Comparison of ENCODE assay signal across 18 cellular contexts in genomic region chr22:20036119-20036518, GRCh38.
"Had no signal": no experiment of that assay in that cellular context is flagged by ENCODE, and none has a peak within 500 bp of the region (broad histone marks: within the 10 kb centered on the region; RNA-seq: fewer than 3 reads in every experiment).

No MANE protein-coding gene starts in this region.

- H3K36me3 Mint-ChIP-seq: natural killer cell had no signal

- H3K27ac ChIP-seq: esophagus squamous epithelium, prostate gland, right lobe of liver, transverse colon had no signal

- H3K27me3 Mint-ChIP-seq: activated CD4-positive, alpha-beta memory T cell treated with anti-CD3 and anti-CD28 coated beads for 36 hours; stimulated activated naive B cell treated with anti-CD40 and anti-IgM and Interleukin-4, amounts not matched to agents 10 μg/mL and 1 μg/mL and 100 μg/mL, for 72 hours had no signal

- FAIRE-seq: astrocyte, colon had no signal

- H3K4me1 ChIP-seq: prostate gland had no signal

- H3K27ac Mint-ChIP-seq: natural killer cell; T-helper 2 cell treated with Interferon-gamma antibody and Interleukin-4, amounts not matched to agents 5 μg/mL and 100 μg/mL, for 36 hours had no signal

- H3K4me3 ChIP-seq: esophagus squamous epithelium, prostate gland, right lobe of liver, transverse colon had no signal

- DNase-seq: activated CD4-positive, alpha-beta memory T cell treated with anti-CD3 and anti-CD28 coated beads for 36 hours; activated CD4-positive, alpha-beta T cell treated with anti-CD3 and anti-CD28 coated beads for 1 hour; activated CD8-positive, alpha-beta memory T cell treated with anti-CD3 and anti-CD28 coated beads, Interleukin-2, amount 50 U/mL, for 4 hours; activated gamma-delta T cell treated with Interleukin-2 at 50 U/mL for 16 hours; activated T-cell treated with anti-CD3 and anti-CD28 coated beads, Interleukin-2, amount 50 U/mL, for 72 hours; esophagus squamous epithelium; foreskin fibroblast; mammary epithelial cell; natural killer cell; nucleus accumbens; stimulated activated naive B cell treated with anti-CD40 and anti-IgM and Interleukin-4, amounts not matched to agents 10 μg/mL and 1 μg/mL and 100 μg/mL, for 72 hours; transverse colon had no signal

- H3K9me3 Mint-ChIP-seq: activated CD4-positive, alpha-beta memory T cell treated with anti-CD3 and anti-CD28 coated beads for 36 hours; activated T-cell treated with anti-CD3 and anti-CD28 coated beads, Interleukin-2, amount 50 U/mL, for 72 hours; natural killer cell; T-helper 2 cell treated with Interferon-gamma antibody and Interleukin-4, amounts not matched to agents 5 μg/mL and 100 μg/mL, for 36 hours had no signal

- ATAC-seq: activated T-cell treated with anti-CD3 and anti-CD28 coated beads, Interleukin-2, amount 50 U/mL, for 72 hours; left colon; natural killer cell; right lobe of liver; stimulated activated naive B cell treated with anti-CD40 and anti-IgM and Interleukin-4, amounts not matched to agents 10 μg/mL and 1 μg/mL and 100 μg/mL, for 72 hours had no signal

- H3K27me3 ChIP-seq: esophagus squamous epithelium, right lobe of liver, transverse colon had no signal

- H3K4me3 Mint-ChIP-seq: activated CD4-positive, alpha-beta memory T cell treated with anti-CD3 and anti-CD28 coated beads for 36 hours; natural killer cell; T-helper 2 cell treated with Interferon-gamma antibody and Interleukin-4, amounts not matched to agents 5 μg/mL and 100 μg/mL, for 36 hours had no signal

- H3K9me3 ChIP-seq: esophagus squamous epithelium, prostate gland, right lobe of liver, transverse colon had no signal
